ENCODE assay signal across 10 cellular contexts in genomic region chr12:27619308-27619707, GRCh38.
DNase-seq lines count a peak whose midpoint lies in the region; ATAC-seq and TF ChIP-seq lines count a peak whose summit lies in the region.
"Had no signal": no experiment of that assay in that cellular context is flagged by ENCODE, and none has a peak within 500 bp of the region (broad histone marks: within the 10 kb centered on the region; RNA-seq: fewer than 3 reads in every experiment).

No MANE protein-coding gene starts in this region.

- TF ChIP-seq POLR2A in spleen (IDR thresholded peaks at IDR 0.05), result no peak
- no peak for TF ChIP-seq POLR2A in tibial nerve (IDR thresholded peaks at IDR 0.05)

- H4K20me1 ChIP-seq in fibroblast of lung (ENCODE audit: control insufficient read depth, extremely low read depth, insufficient read depth, low read length), result no peaks in the 10 kb centered on the region

- intact Hi-C loops in spleen (cut with DNase I; ENCODE audit: low total_unique reads), result no loop called here

- peaks cover 17% of the 10 kb centered on the region for H3K4me1 Mint-ChIP-seq in activated T-cell treated with anti-CD3 and anti-CD28 coated beads, Interleukin-2, amount 50 U/mL, for 72 hours (ENCODE audit: low read depth)
- H3K4me1 Mint-ChIP-seq in stimulated activated naive CD8-positive, alpha-beta T cell treated with anti-CD3 and anti-CD28 coated beads, Interleukin-15, amount 100 ng/mL, for 72 hours, result peaks cover 22% of the 10 kb centered on the region
- H3K4me1 Mint-ChIP-seq: CD4-positive, CD25-positive, alpha-beta regulatory T cell had no signal

- no peaks in the 10 kb centered on the region for H3K9me3 ChIP-seq in fibroblast of lung (ENCODE audit: control insufficient read depth, insufficient read depth, low read depth, low read length)
- H3K9me3 ChIP-seq in spleen, result no peaks in the 10 kb centered on the region
- no peaks in the 10 kb centered on the region for H3K9me3 ChIP-seq in tibial nerve

- no peak overlapping the region for H3K4me2 ChIP-seq in fibroblast of lung (ENCODE audit: extremely low read depth, insufficient read depth, low read length)

- no peaks in the 10 kb centered on the region for H3K36me3 ChIP-seq in fibroblast of lung (ENCODE audit: control insufficient read depth, insufficient read depth, low read length)
- H3K36me3 ChIP-seq in spleen, result no peaks in the 10 kb centered on the region
- no peaks in the 10 kb centered on the region for H3K36me3 ChIP-seq in tibial nerve

- TF ChIP-seq CTCF in fibroblast of lung (conservative IDR thresholded peaks at IDR 0.05 in 1 of 2, IDR thresholded peaks at IDR 0.05 in 1 of 2; ENCODE audit: low read depth in 1 of 2, low read length in 2 of 2), result no peak
- TF ChIP-seq CTCF in spleen (IDR thresholded peaks at IDR 0.05 in 8 of 11, conservative IDR thresholded peaks at IDR 0.05 in 3 of 11), result no peak
- TF ChIP-seq CTCF in tibial nerve (IDR thresholded peaks at IDR 0.05), result no peak

- no peak overlapping the region for H3K27ac Mint-ChIP-seq in activated T-cell treated with anti-CD3 and anti-CD28 coated beads, Interleukin-2, amount 50 U/mL, for 72 hours
- H3K27ac Mint-ChIP-seq in stimulated activated naive CD8-positive, alpha-beta T cell treated with anti-CD3 and anti-CD28 coated beads, Interleukin-15, amount 100 ng/mL, for 72 hours, result no peak overlapping the region

- no peaks in the 10 kb centered on the region for H3K27me3 ChIP-seq in fibroblast of lung (ENCODE audit: control insufficient read depth, insufficient read depth, low read length)
- H3K27me3 ChIP-seq in spleen (replicated peaks in 1 of 7), result no peaks in the 10 kb centered on the region
- no peaks in the 10 kb centered on the region for H3K27me3 ChIP-seq in tibial nerve

- H3K9me3 Mint-ChIP-seq in activated T-cell treated with anti-CD3 and anti-CD28 coated beads, Interleukin-2, amount 50 U/mL, for 72 hours, result peaks cover 2 to 4% of the 10 kb centered on the region in 2 donors
- no peaks in the 10 kb centered on the region for H3K9me3 Mint-ChIP-seq in stimulated activated naive CD8-positive, alpha-beta T cell treated with anti-CD3 and anti-CD28 coated beads, Interleukin-15, amount 100 ng/mL, for 72 hours
- H3K9me3 Mint-ChIP-seq: dendritic cell treated with granulocyte-macrophage colony-stimulating factor and Interleukin-4, amounts not matched to agents 40 ng/mL and 50 ng/mL, for 4 days had no signal

- H3K79me2 ChIP-seq in fibroblast of lung (ENCODE audit: control insufficient read depth, insufficient read depth, low read length), result peaks cover 14% of the 10 kb centered on the region

- H3K4me1 ChIP-seq in fibroblast of lung (ENCODE audit: control insufficient read depth, extremely low read depth, insufficient read depth, low read length) (peaks cover 23% of the 10 kb centered on the region), spleen (peaks cover 0 to 31% (median 11%) of the 10 kb centered on the region in 6 donors), tibial nerve (peaks cover 0 to 25% (median 7%) of the 10 kb centered on the region in 4 donors)

- no peak for TF ChIP-seq EP300 in tibial nerve (IDR thresholded peaks at IDR 0.05)

- peaks cover 9% of the 10 kb centered on the region for H3K27me3 Mint-ChIP-seq in activated T-cell treated with anti-CD3 and anti-CD28 coated beads, Interleukin-2, amount 50 U/mL, for 72 hours (ENCODE audit: low read depth)
- H3K27me3 Mint-ChIP-seq in stimulated activated naive CD8-positive, alpha-beta T cell treated with anti-CD3 and anti-CD28 coated beads, Interleukin-15, amount 100 ng/mL, for 72 hours, result no peaks in the 10 kb centered on the region
- H3K27me3 Mint-ChIP-seq: dendritic cell treated with granulocyte-macrophage colony-stimulating factor and Interleukin-4, amounts not matched to agents 40 ng/mL and 50 ng/mL, for 4 days had no signal

- H3K27ac ChIP-seq in fibroblast of lung (ENCODE audit: insufficient read depth, low read length), result peak overlapping the region; percentile 1
- peak overlapping the region in 2 of 8 donors; percentile 46 to 65 for H3K27ac ChIP-seq in spleen
- no peak overlapping the region for H3K27ac ChIP-seq in tibial nerve

- H2AFZ ChIP-seq in fibroblast of lung (ENCODE audit: low read length), result no peak overlapping the region

- H3K9ac ChIP-seq in fibroblast of lung (ENCODE audit: insufficient read depth, low read length), result no peak overlapping the region

- H3K4me3 ChIP-seq in fibroblast of lung (replicated peaks in 1 of 4; ENCODE audit: control extremely low read depth in 1 of 4, insufficient read depth in 1 of 4, low read depth in 3 of 4, low read length in 4 of 4) (no peak overlapping the region), spleen (no peak overlapping the region), tibial nerve (no peak overlapping the region)

- peak in 1 of 2 donors; percentile 9 for DNase-seq in activated T-cell treated with anti-CD3 and anti-CD28 coated beads, Interleukin-2, amount 50 U/mL, for 72 hours
- DNase-seq in activated T-cell treated with anti-CD3 and anti-CD28 coated beads, Interleukin-2, amount 50 U/mL, for 48 hours, result no peak
- DNase-seq in RPMI7951 (ENCODE audit: low read depth), result peak; percentile 90
- peak; percentile 77 to 92 for DNase-seq in fibroblast of lung (ENCODE audit: low read depth in 2 of 2)
- DNase-seq in stimulated activated naive CD8-positive, alpha-beta T cell treated with anti-CD3 and anti-CD28 coated beads, Interleukin-15, amount 100 ng/mL, for 72 hours, result no peak
- DNase-seq in NCI-H1092 (lab: John Stamatoyannopoulos, UW), result no peak
- DNase-seq in spleen, result no peak
- no peak for DNase-seq in tibial nerve (ENCODE audit: low spot score in 2 of 2)
- DNase-seq: CD4-positive, CD25-positive, alpha-beta regulatory T cell had no signal

- no peak overlapping the region for H3K4me3 Mint-ChIP-seq in activated T-cell treated with anti-CD3 and anti-CD28 coated beads, Interleukin-2, amount 50 U/mL, for 72 hours
- no peak overlapping the region for H3K4me3 Mint-ChIP-seq in stimulated activated naive CD8-positive, alpha-beta T cell treated with anti-CD3 and anti-CD28 coated beads, Interleukin-15, amount 100 ng/mL, for 72 hours
- H3K4me3 Mint-ChIP-seq: CD4-positive, CD25-positive, alpha-beta regulatory T cell; dendritic cell treated with granulocyte-macrophage colony-stimulating factor and Interleukin-4, amounts not matched to agents 40 ng/mL and 50 ng/mL, for 4 days had no signal

- no peaks in the 10 kb centered on the region for H3K36me3 Mint-ChIP-seq in activated T-cell treated with anti-CD3 and anti-CD28 coated beads, Interleukin-2, amount 50 U/mL, for 72 hours (ENCODE audit: insufficient read depth in 2 of 2)
- H3K36me3 Mint-ChIP-seq: CD4-positive, CD25-positive, alpha-beta regulatory T cell had no signal

- ATAC-seq in activated T-cell treated with anti-CD3 and anti-CD28 coated beads, Interleukin-2, amount 50 U/mL, for 72 hours (replicated peaks in 1 of 2), result peak; percentile 85 to 88
- peak; percentile 81 for ATAC-seq in stimulated activated naive CD8-positive, alpha-beta T cell treated with anti-CD3 and anti-CD28 coated beads, Interleukin-15, amount 100 ng/mL, for 72 hours

Comparison
In these comparisons a context has a peak if more than half of its experiments do, and no peak if none do; other contexts are left out.
1. DNase-seq: peak in RPMI7951 (single experiment) and fibroblast of lung (2 of 2); none in activated T-cell treated with anti-CD3 and anti-CD28 coated beads, Interleukin-2, amount 50 U/mL, for 48 hours (0 of 2), stimulated activated naive CD8-positive, alpha-beta T cell treated with anti-CD3 and anti-CD28 coated beads, Interleukin-15, amount 100 ng/mL, for 72 hours (0 of 2), NCI-H1092 (single experiment), spleen (single experiment) and tibial nerve (0 of 2).